8 cellular contexts compared by ENCODE assay signal in genomic region chr11:65427691-65428577, GRCh38. TPM values are rescaled to one million over a fixed set of nuclear protein-coding genes. Genes with fewer than 3 reads are reported as not detected.
A peak's percentile ranks its signal among the peaks of the same experiment; 100 is the strongest.
DNase-seq lines count a peak whose midpoint lies in the region; ATAC-seq, FAIRE-seq and TF ChIP-seq lines count a peak whose summit lies in the region.

No MANE protein-coding gene starts in this region.

- POLR2A ChIA-PET in PC-3 (lab: Charles Lee; ENCODE audit: unreplicated experiment) = interaction anchor here (0.9 kb wide), 1 partner anchor 79 kb away, joined by 4 read pairs; no protein-coding TSS in a partner anchor

- H3K36me3 ChIP-seq in GM06990 (ENCODE audit: control insufficient read depth, insufficient read depth, low read length) (no peaks in the 10 kb centered on the region; the same call in 1 of the 2 replicates), PC-3 (ENCODE audit: low read depth, low read length) (peaks cover 36% of the 10 kb centered on the region), keratinocyte (ENCODE audit: control insufficient read depth in 2 of 2, extremely low read depth in 1 of 2, insufficient read depth in 2 of 2, low read length in 2 of 2) (peaks cover 0 to 28% of the 10 kb centered on the region in 2 experiments)

- H3K4me1 Mint-ChIP-seq in stimulated activated naive B cell treated with anti-CD40 and anti-IgM and Interleukin-4, amounts not matched to agents 10 μg/mL and 1 μg/mL and 100 μg/mL, for 72 hours = peaks cover 69 to 94% of the 10 kb centered on the region in 2 donors

- peak overlapping the region; percentile 99 for H3K27ac ChIP-seq in PC-3 (ENCODE audit: low read length)
- peak overlapping the region; percentile 99 for H3K27ac ChIP-seq in keratinocyte (ENCODE audit: control insufficient read depth, insufficient read depth, low read length)

- H3K4me2 ChIP-seq in PC-3 (ENCODE audit: low read length) = peak overlapping the region; percentile 97
- peak overlapping the region; percentile 96 for H3K4me2 ChIP-seq in keratinocyte (ENCODE audit: control insufficient read depth, extremely low read depth, insufficient read depth, low read depth, low read length)

- intact Hi-C loops in PC-3 (cut with micrococcal nuclease) = no loop called here

- dilution Hi-C loops in keratinocyte (cut with MboI; ENCODE audit: extremely low pct_ligation_motif_present, low sequenced_read_pairs) = no loop called here

- H4K20me1 ChIP-seq in PC-3 (ENCODE audit: low read length) = peaks cover 83% of the 10 kb centered on the region
- peaks cover 60% of the 10 kb centered on the region for H4K20me1 ChIP-seq in keratinocyte (ENCODE audit: control insufficient read depth, extremely low read depth, insufficient read depth, low read length)

- DNase-seq in GM06990 (ENCODE audit: extremely low read depth, insufficient read length) = no peak
- DNase-seq in PC-3 = peak; percentile 50
- DNase-seq in astrocyte of the hippocampus (ENCODE audit: low read depth, low spot score) = peak; percentile 72
- no peak for DNase-seq in keratinocyte (ENCODE audit: low read depth, low spot score)
- DNase-seq in stimulated activated naive B cell treated with anti-CD40 and anti-IgM and Interleukin-4, amounts not matched to agents 10 μg/mL and 1 μg/mL and 100 μg/mL, for 72 hours = no peak
- no peak for DNase-seq in OCI-M2 (lab: John Stamatoyannopoulos, UW; ENCODE audit: unreplicated experiment)
- no peak for DNase-seq in SHP77 treated with DMSO at 0.1 percent for 48 hours (lab: John Stamatoyannopoulos, UW)

- H3K79me2 ChIP-seq in PC-3 (ENCODE audit: low read length) = peaks cover 96% of the 10 kb centered on the region
- peaks cover 63% of the 10 kb centered on the region for H3K79me2 ChIP-seq in keratinocyte (ENCODE audit: control insufficient read depth, insufficient read depth, low read length)

- no peaks in the 10 kb centered on the region for H3K27me3 ChIP-seq in GM06990 (replicated peaks; ENCODE audit: control insufficient read depth, insufficient read depth, low read length)
- H3K27me3 ChIP-seq in PC-3 (ENCODE audit: low read length) = no peaks in the 10 kb centered on the region
- no peaks in the 10 kb centered on the region for H3K27me3 ChIP-seq in keratinocyte (ENCODE audit: control insufficient read depth, extremely low read depth, insufficient read depth, low read length)

- no peaks in the 10 kb centered on the region for H3K9me2 ChIP-seq in PC-3 (replicated peaks; ENCODE audit: low read length)

- no peaks in the 10 kb centered on the region for H3K9me3 Mint-ChIP-seq in stimulated activated naive B cell treated with anti-CD40 and anti-IgM and Interleukin-4, amounts not matched to agents 10 μg/mL and 1 μg/mL and 100 μg/mL, for 72 hours

- no peaks in the 10 kb centered on the region for H3K9me1 ChIP-seq in keratinocyte (ENCODE audit: control insufficient read depth, extremely low read depth, insufficient read depth, low read length)

- H3K4me3 ChIP-seq in GM06990 (replicated peaks; ENCODE audit: low read depth, low read length) = peak overlapping the region; percentile 74
- peak overlapping the region; percentile 93; the same call in 1 of the 2 replicates for H3K4me3 ChIP-seq in PC-3 (ENCODE audit: low read length)
- peak overlapping the region in 1 of 3 experiments; percentile 97 for H3K4me3 ChIP-seq in keratinocyte (ENCODE audit: control insufficient read depth in 2 of 3, extremely low read depth in 1 of 3, insufficient read depth in 2 of 3, low read depth in 1 of 3, low read length in 3 of 3)

- H3K9ac ChIP-seq in PC-3 (ENCODE audit: low read length) (no peak overlapping the region), keratinocyte (ENCODE audit: control insufficient read depth, extremely low read depth, insufficient read depth, low read length) (peak overlapping the region; percentile 100)

- ATAC-seq in PC-3 (peak; percentile 9), GM21423 (IDR thresholded peaks at IDR 0.05; ENCODE audit: unreplicated experiment) (no peak)
- no peak for ATAC-seq in stimulated activated naive B cell treated with anti-CD40 and anti-IgM and Interleukin-4, amounts not matched to agents 10 μg/mL and 1 μg/mL and 100 μg/mL, for 72 hours (replicated peaks)

- BruUV-seq in PC-3 (replicated peaks; lab: Mats Ljungman, UMichigan) = no TSS peak

- H2AFZ ChIP-seq in PC-3 (ENCODE audit: low read length) (no peak overlapping the region), keratinocyte (ENCODE audit: control insufficient read depth, low read length) (no peak overlapping the region)

- H3K9me3 ChIP-seq in PC-3 (ENCODE audit: low read length) = no peaks in the 10 kb centered on the region
- no peaks in the 10 kb centered on the region for H3K9me3 ChIP-seq in keratinocyte (ENCODE audit: control insufficient read depth, low read depth, low read length)

- peak overlapping the region; percentile 94 to 96 for H3K4me3 Mint-ChIP-seq in stimulated activated naive B cell treated with anti-CD40 and anti-IgM and Interleukin-4, amounts not matched to agents 10 μg/mL and 1 μg/mL and 100 μg/mL, for 72 hours

- peaks cover under 1 to 12% of the 10 kb centered on the region in 2 donors for H3K27me3 Mint-ChIP-seq in stimulated activated naive B cell treated with anti-CD40 and anti-IgM and Interleukin-4, amounts not matched to agents 10 μg/mL and 1 μg/mL and 100 μg/mL, for 72 hours

- no peak for TF ChIP-seq CTCF in GM06990 (IDR thresholded peaks at IDR 0.05; ENCODE audit: insufficient read depth, low read length, poor library complexity, severe bottlenecking)
- TF ChIP-seq CTCF in PC-3 (conservative IDR thresholded peaks at IDR 0.05; ENCODE audit: low read depth, low read length) = no peak
- TF ChIP-seq CTCF in keratinocyte (optimal IDR thresholded peaks at IDR 0.05 in 1 of 3, IDR thresholded peaks at IDR 0.05 in 1 of 3, conservative IDR thresholded peaks at IDR 0.05 in 1 of 3; ENCODE audit: extremely low read depth in 1 of 3, insufficient read depth in 2 of 3, low read length in 3 of 3) = no peak

- peaks cover 58 to 71% of the 10 kb centered on the region in 2 donors for H3K36me3 Mint-ChIP-seq in stimulated activated naive B cell treated with anti-CD40 and anti-IgM and Interleukin-4, amounts not matched to agents 10 μg/mL and 1 μg/mL and 100 μg/mL, for 72 hours

- peak overlapping the region; percentile 100 for H3K27ac Mint-ChIP-seq in stimulated activated naive B cell treated with anti-CD40 and anti-IgM and Interleukin-4, amounts not matched to agents 10 μg/mL and 1 μg/mL and 100 μg/mL, for 72 hours

- FAIRE-seq in keratinocyte (lab: Jason Lieb, UNC) = no peak

- H3F3A ChIP-seq in PC-3 (ENCODE audit: low read length, unreplicated experiment) = peaks cover 89% of the 10 kb centered on the region

- CTCF ChIA-PET in PC-3 (lab: Charles Lee) = no interaction called here

- H3K4me1 ChIP-seq in PC-3 (ENCODE audit: insufficient read depth, low read length) = peaks cover 22% of the 10 kb centered on the region
- H3K4me1 ChIP-seq in keratinocyte (ENCODE audit: control insufficient read depth, extremely low read depth, insufficient read depth, low read length) = peaks cover 42% of the 10 kb centered on the region

RNA-seq across cellular contexts. Expression of gene NEAT1, which starts 5.3 kb away (rescaled TPM):
- total RNA-seq in PC-3 (2014; rRNA removed) = 47.9 and 96.6 TPM in 2 replicates
- 66.5 to 270 TPM (median 171 TPM) in 3 replicates for polyA plus RNA-seq in keratinocyte
- 1,124 TPM for polyA plus RNA-seq in keratinocyte (2011; ENCODE audit: low read depth)
- polyA plus RNA-seq in keratinocyte (2011; cell fraction: cytosol; rRNA removed) = 5.3 and 11.3 TPM in 2 replicates
- polyA plus RNA-seq in keratinocyte (2011; cell fraction: nucleus; rRNA removed) = 1,267 and 1,668 TPM in 2 replicates
- polyA plus RNA-seq in keratinocyte (2012; ENCODE audit: low replicate concordance) = 218 and 908 TPM in 2 replicates
- 73.3 to 442 TPM (median 228 TPM) in 3 replicates for polyA minus RNA-seq in keratinocyte
- 8.4 TPM for polyA minus RNA-seq in keratinocyte (2011; cell fraction: cytosol; rRNA and poly(A)+ RNA removed)
- polyA minus RNA-seq in keratinocyte (2011; cell fraction: nucleus; rRNA and poly(A)+ RNA removed) = 402 and 1,225 TPM in 2 replicates

RNA-seq across cellular contexts. Expression of gene FRMD8, which starts 41.5 kb away (rescaled TPM):
- total RNA-seq in PC-3 (2014; rRNA removed) = 68.3 and 93.2 TPM in 2 replicates
- 24.1 to 47.3 TPM (median 25.0 TPM) in 3 replicates for polyA plus RNA-seq in keratinocyte
- 8.5 TPM for polyA plus RNA-seq in keratinocyte (2011; ENCODE audit: low read depth)
- polyA plus RNA-seq in keratinocyte (2011; cell fraction: cytosol; rRNA removed) = 20.8 and 29.3 TPM in 2 replicates
- polyA plus RNA-seq in keratinocyte (2011; cell fraction: nucleus; rRNA removed) = 58.8 and 74.9 TPM in 2 replicates
- polyA plus RNA-seq in keratinocyte (2012; ENCODE audit: low replicate concordance) = 20.8 and 30.9 TPM in 2 replicates
- 28.2 to 54.5 TPM (median 34.5 TPM) in 3 replicates for polyA minus RNA-seq in keratinocyte
- 64.1 TPM for polyA minus RNA-seq in keratinocyte (2011; cell fraction: cytosol; rRNA and poly(A)+ RNA removed)
- polyA minus RNA-seq in keratinocyte (2011; cell fraction: nucleus; rRNA and poly(A)+ RNA removed) = 56.0 and 58.9 TPM in 2 replicates

RNA-seq across cellular contexts. Expression of gene SLC25A45, which starts 45.5 kb away (rescaled TPM):
- total RNA-seq in PC-3 (2014; rRNA removed) = 12.7 and 13.1 TPM in 2 replicates
- polyA plus RNA-seq in keratinocyte = 0.20 to 0.46 TPM (median 0.25 TPM) in 3 replicates
- 0.25 TPM for polyA plus RNA-seq in keratinocyte (2011; ENCODE audit: low read depth)
- polyA plus RNA-seq in keratinocyte (2011; cell fraction: cytosol; rRNA removed) = 0.10 and 0.12 TPM in 2 replicates
- polyA plus RNA-seq in keratinocyte (2011; cell fraction: nucleus; rRNA removed) = 1.1 and 1.2 TPM in 2 replicates
- 0.50 and 0.66 TPM in 2 replicates for polyA plus RNA-seq in keratinocyte (2012; ENCODE audit: low replicate concordance)
- 0.30 to 0.93 TPM (median 0.59 TPM) in 3 replicates for polyA minus RNA-seq in keratinocyte
- polyA minus RNA-seq in keratinocyte (2011; cell fraction: cytosol; rRNA and poly(A)+ RNA removed) = not detected
- polyA minus RNA-seq in keratinocyte (2011; cell fraction: nucleus; rRNA and poly(A)+ RNA removed) = 0.95 and 1.4 TPM in 2 replicates

Comparison
In these comparisons a context has a peak if more than half of its experiments do, and no peak if none do; other contexts are left out.
1. DNase-seq: peak in PC-3 (single experiment) and astrocyte of the hippocampus (single experiment); none in GM06990 (single experiment), keratinocyte (single experiment), stimulated activated naive B cell treated with anti-CD40 and anti-IgM and Interleukin-4, amounts not matched to agents 10 μg/mL and 1 μg/mL and 100 μg/mL, for 72 hours (single experiment), OCI-M2 (single experiment) and SHP77 treated with DMSO at 0.1 percent for 48 hours (single experiment).